ENCODE assay signal across 23 cellular contexts in genomic region chr7:135719688-135720087, GRCh38. TPM values are rescaled to one million over a fixed set of nuclear protein-coding genes. Genes with fewer than 3 reads are reported as not detected.
"Had no signal": no experiment of that assay in that cellular context is flagged by ENCODE, and none has a peak within 500 bp of the region (broad histone marks: within the 10 kb centered on the region; RNA-seq: fewer than 3 reads in every experiment).

No MANE protein-coding gene starts in this region.

- DNase-seq: activated CD4-positive, alpha-beta T cell treated with anti-CD3 and anti-CD28 coated beads for 4 hours; activated CD8-positive, alpha-beta memory T cell treated with anti-CD3 and anti-CD28 coated beads, Interleukin-2, amount 50 U/mL, for 4 hours; activated CD8-positive, alpha-beta T cell treated with anti-CD3 and anti-CD28 coated beads for 36 hours; activated gamma-delta T cell treated with Interleukin-2 at 50 U/mL for 16 hours; activated naive CD4-positive, alpha-beta T cell treated with anti-CD3 and anti-CD28 coated beads, Interleukin-2, amount 10 ng/mL, durations not matched to agents 7 days and 5 days; activated naive CD8-positive, alpha-beta T cell treated with anti-CD3 and anti-CD28 coated beads for 36 hours; activated T-cell treated with anti-CD3 and anti-CD28 coated beads, Interleukin-2, amount 50 U/mL, for 72 hours; caudate nucleus; Karpas-422; MM.1S; NCI-H1105 treated with DMSO at 0.1 percent for 48 hours; NCI-H1436 treated with DMSO at 0.1 percent for 48 hours; NCI-H187; NCI-H510A treated with DMSO at 0.1 percent for 48 hours; PC-3; SHP77 treated with DMSO at 0.1 percent for 48 hours; T-cell; T-helper 2 cell; T1000 had no signal

- H3K36me3 Mint-ChIP-seq: activated naive CD4-positive, alpha-beta T cell treated with anti-CD3 and anti-CD28 coated beads, Interleukin-2, amount 10 ng/mL, durations not matched to agents 7 days and 5 days; activated naive CD8-positive, alpha-beta T cell treated with anti-CD3 and anti-CD28 coated beads for 36 hours; T-cell had no signal

- ATAC-seq: activated CD8-positive, alpha-beta T cell treated with anti-CD3 and anti-CD28 coated beads for 36 hours; activated T-cell treated with anti-CD3 and anti-CD28 coated beads, Interleukin-2, amount 50 U/mL, for 72 hours; PC-3; T-cell had no signal

- H3K27ac ChIP-seq: VCaP had no signal

- H3K27ac Mint-ChIP-seq: activated CD8-positive, alpha-beta T cell treated with anti-CD3 and anti-CD28 coated beads for 36 hours; activated naive CD4-positive, alpha-beta T cell treated with anti-CD3 and anti-CD28 coated beads, Interleukin-2, amount 10 ng/mL, durations not matched to agents 7 days and 5 days; activated naive CD8-positive, alpha-beta T cell treated with anti-CD3 and anti-CD28 coated beads for 36 hours; activated T-cell treated with anti-CD3 and anti-CD28 coated beads, Interleukin-2, amount 50 U/mL, for 72 hours; activated T-helper 2 cell treated with anti-CD3 and anti-CD28 coated beads, Interferon-gamma antibody, Interleukin-2, Interleukin-4, amounts not matched to agents 10 μg/mL and 5 μg/mL and 100 μg/mL, durations not matched to agents 14 hours and 24 hours and 36 hours; T-cell had no signal

- H3K4me1 Mint-ChIP-seq: activated naive CD4-positive, alpha-beta T cell treated with anti-CD3 and anti-CD28 coated beads, Interleukin-2, amount 10 ng/mL, durations not matched to agents 7 days and 5 days; activated naive CD8-positive, alpha-beta T cell treated with anti-CD3 and anti-CD28 coated beads for 36 hours; T-cell had no signal

- H3K9me3 Mint-ChIP-seq: activated CD8-positive, alpha-beta T cell treated with anti-CD3 and anti-CD28 coated beads for 36 hours; activated naive CD4-positive, alpha-beta T cell treated with anti-CD3 and anti-CD28 coated beads, Interleukin-2, amount 10 ng/mL, durations not matched to agents 7 days and 5 days; activated naive CD8-positive, alpha-beta T cell treated with anti-CD3 and anti-CD28 coated beads for 36 hours; activated T-cell treated with anti-CD3 and anti-CD28 coated beads, Interleukin-2, amount 50 U/mL, for 72 hours; activated T-helper 2 cell treated with anti-CD3 and anti-CD28 coated beads, Interferon-gamma antibody, Interleukin-2, Interleukin-4, amounts not matched to agents 10 μg/mL and 5 μg/mL and 100 μg/mL, durations not matched to agents 14 hours and 24 hours and 36 hours; T-cell had no signal

- H3K4me3 Mint-ChIP-seq: activated CD8-positive, alpha-beta T cell treated with anti-CD3 and anti-CD28 coated beads for 36 hours; activated naive CD4-positive, alpha-beta T cell treated with anti-CD3 and anti-CD28 coated beads, Interleukin-2, amount 10 ng/mL, durations not matched to agents 7 days and 5 days; activated naive CD8-positive, alpha-beta T cell treated with anti-CD3 and anti-CD28 coated beads for 36 hours; activated T-cell treated with anti-CD3 and anti-CD28 coated beads, Interleukin-2, amount 50 U/mL, for 72 hours; T-cell had no signal

RNA-seq across cellular contexts. Expression of gene SLC13A4, which starts 8.3 kb away (rescaled TPM):
- total RNA-seq: activated CD8-positive, alpha-beta T cell treated with anti-CD3 and anti-CD28 coated beads for 36 hours; activated naive CD8-positive, alpha-beta T cell treated with anti-CD3 and anti-CD28 coated beads for 36 hours; activated T-cell treated with anti-CD3 and anti-CD28 coated beads, Interleukin-2, amount 50 U/mL, for 72 hours; activated T-helper 2 cell treated with anti-CD3 and anti-CD28 coated beads, Interferon-gamma antibody, Interleukin-2, Interleukin-4, amounts not matched to agents 10 μg/mL and 5 μg/mL and 100 μg/mL, durations not matched to agents 14 hours and 24 hours and 36 hours; PC-3; T-cell had no signal

RNA-seq across cellular contexts. Expression of gene FAM180A, which starts 28.9 kb away (rescaled TPM):
- total RNA-seq: activated CD8-positive, alpha-beta T cell treated with anti-CD3 and anti-CD28 coated beads for 36 hours; activated naive CD8-positive, alpha-beta T cell treated with anti-CD3 and anti-CD28 coated beads for 36 hours; activated T-cell treated with anti-CD3 and anti-CD28 coated beads, Interleukin-2, amount 50 U/mL, for 72 hours; activated T-helper 2 cell treated with anti-CD3 and anti-CD28 coated beads, Interferon-gamma antibody, Interleukin-2, Interleukin-4, amounts not matched to agents 10 μg/mL and 5 μg/mL and 100 μg/mL, durations not matched to agents 14 hours and 24 hours and 36 hours; cerebellum; PC-3; SK-MEL-5; T-cell had no signal
